In the genomic region with DNA sequence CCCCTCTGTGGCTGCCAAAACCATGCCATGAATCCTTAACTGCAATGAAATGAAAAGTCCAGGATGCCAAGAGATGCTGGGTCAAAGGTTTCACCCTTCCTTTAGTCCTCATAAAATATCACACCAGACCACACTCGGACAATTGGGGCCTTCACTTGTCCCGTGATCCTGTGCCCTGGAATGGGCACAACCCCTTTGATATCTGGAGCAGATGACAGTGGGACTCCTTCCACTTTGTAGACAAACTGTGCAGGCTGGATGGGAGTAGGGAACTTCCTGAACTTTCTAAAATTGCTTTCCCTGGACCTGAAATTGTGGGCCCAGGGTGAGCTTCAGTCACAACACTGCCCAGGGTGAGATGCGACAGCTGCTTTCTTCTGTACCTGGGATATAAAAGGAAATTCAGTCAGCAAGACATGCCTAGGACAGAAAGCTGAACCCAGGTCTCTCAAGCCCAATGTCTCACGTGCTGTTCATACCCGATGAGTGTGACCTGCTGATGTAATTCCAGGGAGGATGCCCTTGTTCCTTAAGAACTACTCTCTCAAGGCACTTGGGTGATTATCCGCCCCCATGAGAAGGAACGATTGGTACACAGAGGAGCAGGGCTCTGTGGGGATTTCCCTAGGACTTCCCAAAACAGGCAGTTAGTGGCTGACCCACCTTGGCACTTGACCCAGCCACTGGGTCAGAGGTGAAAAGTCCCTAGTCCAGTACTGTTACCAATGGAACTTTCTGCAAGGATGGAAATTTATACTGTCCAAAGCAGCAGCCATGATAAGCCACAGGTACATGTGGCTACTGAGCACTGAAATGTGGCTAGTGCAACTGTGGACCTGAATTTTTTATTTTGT, we compare ENCODE assay signal across 31 cellular contexts. TPM values are rescaled to one million over a fixed set of nuclear protein-coding genes. Genes with fewer than 3 reads are reported as not detected.
"Had no signal": no experiment of that assay in that cellular context is flagged by ENCODE, and none has a peak within 500 bp of the region (broad histone marks: within the 10 kb centered on the region; RNA-seq: fewer than 3 reads in every experiment).

No MANE protein-coding gene starts in this region.

- H3K4me2 ChIP-seq: hepatocyte had no signal

- H3K27me3 Mint-ChIP-seq: naive thymus-derived CD8-positive, alpha-beta T cell; stimulated activated memory B cell treated with anti-CD40 and anti-IgM and Interleukin-4, amounts not matched to agents 10 μg/mL and 1 μg/mL and 100 μg/mL, for 72 hours; stimulated activated naive CD8-positive, alpha-beta T cell treated with anti-CD3 and anti-CD28 coated beads, Interleukin-15, Interleukin-2, amounts not matched to agents 100 ng/mL and 50 ng/mL, for 24 hours had no signal

- H3K9me3 Mint-ChIP-seq: memory B cell; naive thymus-derived CD8-positive, alpha-beta T cell; stimulated activated naive CD8-positive, alpha-beta T cell treated with anti-CD3 and anti-CD28 coated beads, Interleukin-15, Interleukin-2, amounts not matched to agents 100 ng/mL and 50 ng/mL, for 24 hours had no signal

- H3K9me3 ChIP-seq: esophagus muscularis mucosa, gastroesophageal sphincter, heart left ventricle, prostate gland, right atrium auricular region, sigmoid colon, thoracic aorta, tibial nerve, upper lobe of left lung had no signal

- DNase-seq: dermis blood vessel endothelial cell; effector memory CD4-positive, alpha-beta T cell; foreskin keratinocyte; heart left ventricle; kidney; midbrain; sigmoid colon; stimulated activated CD4-positive, alpha-beta T cell treated with anti-CD3 and anti-CD28 coated beads, Interleukin-4, amount 100 ng/mL, for 4 hours; upper lobe of left lung had no signal

- H3K4me1 ChIP-seq: esophagus muscularis mucosa, foreskin keratinocyte, gastroesophageal sphincter, heart left ventricle, prostate gland, right atrium auricular region, sigmoid colon, tibial nerve, upper lobe of left lung had no signal

- H3K27me3 ChIP-seq: esophagus muscularis mucosa, heart left ventricle, right atrium auricular region, sigmoid colon, tibial nerve, upper lobe of left lung had no signal

- H3K36me3 Mint-ChIP-seq: memory B cell; naive thymus-derived CD8-positive, alpha-beta T cell; stimulated activated memory B cell treated with anti-CD40 and anti-IgM and Interleukin-4, amounts not matched to agents 10 μg/mL and 1 μg/mL and 100 μg/mL, for 72 hours had no signal

- H3K27ac ChIP-seq: coronary artery, esophagus muscularis mucosa, foreskin keratinocyte, gastroesophageal sphincter, heart left ventricle, hepatocyte, prostate gland, right atrium auricular region, sigmoid colon, thoracic aorta, tibial nerve, upper lobe of left lung had no signal

- H2AFZ ChIP-seq: hepatocyte had no signal

- H3K4me3 ChIP-seq: coronary artery, esophagus muscularis mucosa, gastroesophageal sphincter, heart left ventricle, hepatocyte, lung, prostate gland, right atrium auricular region, sigmoid colon, thoracic aorta, tibial nerve, upper lobe of left lung had no signal

- H3K79me2 ChIP-seq: hepatocyte had no signal

- H3K27ac Mint-ChIP-seq: memory B cell; stimulated activated memory B cell treated with anti-CD40 and anti-IgM and Interleukin-4, amounts not matched to agents 10 μg/mL and 1 μg/mL and 100 μg/mL, for 72 hours; stimulated activated naive CD8-positive, alpha-beta T cell treated with anti-CD3 and anti-CD28 coated beads, Interleukin-15, Interleukin-2, amounts not matched to agents 100 ng/mL and 50 ng/mL, for 24 hours had no signal

- H3K4me3 Mint-ChIP-seq: memory B cell; naive thymus-derived CD8-positive, alpha-beta T cell; stimulated activated memory B cell treated with anti-CD40 and anti-IgM and Interleukin-4, amounts not matched to agents 10 μg/mL and 1 μg/mL and 100 μg/mL, for 72 hours; stimulated activated naive CD8-positive, alpha-beta T cell treated with anti-CD3 and anti-CD28 coated beads, Interleukin-15, Interleukin-2, amounts not matched to agents 100 ng/mL and 50 ng/mL, for 24 hours had no signal

- H3K36me3 ChIP-seq: esophagus muscularis mucosa, gastroesophageal sphincter, heart left ventricle, prostate gland, right atrium auricular region, sigmoid colon, thoracic aorta, tibial nerve, upper lobe of left lung had no signal

RNA-seq across cellular contexts. Expression of a gene that starts 9.3 kb away (rescaled TPM):
- total RNA-seq: dermis blood vessel endothelial cell; endothelial cell of umbilical vein; epithelial cell of proximal tubule; esophagus muscularis mucosa; fibroblast of lung; foreskin keratinocyte; gastroesophageal sphincter; heart left ventricle; hepatocyte; kidney; left lobe of liver; liver; lung; mucosa of gallbladder; naive thymus-derived CD8-positive, alpha-beta T cell; osteocyte; prostate gland; right atrium auricular region; sigmoid colon; skeletal muscle tissue; thoracic aorta; tibial nerve; upper lobe of left lung had no signal
- polyA plus RNA-seq: endothelial cell of umbilical vein; fibroblast of lung; foreskin keratinocyte; heart left ventricle; hepatocyte; liver; lung; naive thymus-derived CD8-positive, alpha-beta T cell; neural cell; sigmoid colon had no signal

RNA-seq across cellular contexts. Expression of a gene that starts 14.6 kb away (rescaled TPM):
- total RNA-seq: dermis blood vessel endothelial cell; endothelial cell of umbilical vein; epithelial cell of proximal tubule; esophagus muscularis mucosa; fibroblast of lung; foreskin keratinocyte; heart left ventricle; kidney; naive thymus-derived CD8-positive, alpha-beta T cell; osteocyte; right atrium auricular region; sigmoid colon; skeletal muscle tissue; thoracic aorta; tibial nerve had no signal
- polyA plus RNA-seq: endothelial cell of umbilical vein; fibroblast of lung; foreskin keratinocyte; heart left ventricle; naive thymus-derived CD8-positive, alpha-beta T cell; neural cell; sigmoid colon had no signal

RNA-seq across cellular contexts. Expression of a gene that starts 17.9 kb away (rescaled TPM):
- total RNA-seq: dermis blood vessel endothelial cell; endothelial cell of umbilical vein; epithelial cell of proximal tubule; esophagus muscularis mucosa; fibroblast of lung; foreskin keratinocyte; gastroesophageal sphincter; heart left ventricle; hepatocyte; kidney; left lobe of liver; liver; lung; mucosa of gallbladder; naive thymus-derived CD8-positive, alpha-beta T cell; osteocyte; right atrium auricular region; sigmoid colon; skeletal muscle tissue; thoracic aorta; tibial nerve; upper lobe of left lung had no signal
- polyA plus RNA-seq: endothelial cell of umbilical vein; fibroblast of lung; foreskin keratinocyte; heart left ventricle; hepatocyte; liver; lung; naive thymus-derived CD8-positive, alpha-beta T cell; neural cell; sigmoid colon had no signal

RNA-seq across cellular contexts. Expression of a gene that starts 31.6 kb away (rescaled TPM):
- total RNA-seq: dermis blood vessel endothelial cell; endothelial cell of umbilical vein; epithelial cell of proximal tubule; esophagus muscularis mucosa; fibroblast of lung; foreskin keratinocyte; gastroesophageal sphincter; heart left ventricle; hepatocyte; kidney; left lobe of liver; liver; lung; mucosa of gallbladder; naive thymus-derived CD8-positive, alpha-beta T cell; osteocyte; prostate gland; right atrium auricular region; sigmoid colon; skeletal muscle tissue; thoracic aorta; tibial nerve; upper lobe of left lung had no signal
- polyA plus RNA-seq: endothelial cell of umbilical vein; fibroblast of lung; foreskin keratinocyte; heart left ventricle; hepatocyte; liver; lung; naive thymus-derived CD8-positive, alpha-beta T cell; neural cell; sigmoid colon had no signal

RNA-seq across cellular contexts. Expression of a gene that starts 57.3 kb away (rescaled TPM):
- total RNA-seq: dermis blood vessel endothelial cell; endothelial cell of umbilical vein; epithelial cell of proximal tubule; esophagus muscularis mucosa; fibroblast of lung; foreskin keratinocyte; gastroesophageal sphincter; heart left ventricle; hepatocyte; kidney; left lobe of liver; liver; lung; mucosa of gallbladder; naive thymus-derived CD8-positive, alpha-beta T cell; osteocyte; right atrium auricular region; sigmoid colon; skeletal muscle tissue; thoracic aorta; tibial nerve; upper lobe of left lung had no signal
- polyA plus RNA-seq: endothelial cell of umbilical vein; fibroblast of lung; foreskin keratinocyte; heart left ventricle; hepatocyte; naive thymus-derived CD8-positive, alpha-beta T cell; neural cell; sigmoid colon had no signal
